In genomic region chr2:109275120-109276040, GRCh38 we compare ENCODE assay signal across 11 cellular contexts.
DNase-seq lines count a peak whose midpoint lies in the region; ATAC-seq and TF ChIP-seq lines count a peak whose summit lies in the region.
"Had no signal": no experiment of that assay in that cellular context is flagged by ENCODE, and none has a peak within 500 bp of the region (broad histone marks: within the 10 kb centered on the region; RNA-seq: fewer than 3 reads in every experiment).

No MANE protein-coding gene starts in this region.

- H3K27ac ChIP-seq in PC-9 = no peak overlapping the region
- H3K27ac ChIP-seq in Karpas-422 (ENCODE audit: low read length) = no peak overlapping the region

- peak; percentile 58 to 60 for ATAC-seq in natural killer cell treated with Interleukin-12 subunit alpha and Interleukin-12 subunit beta and Interleukin-15 and Interleukin-18, amount 100 ng/mL, for 72 hours
- no peak for ATAC-seq in HG03520 (IDR thresholded peaks at IDR 0.05; ENCODE audit: unreplicated experiment)

- peaks cover 4% of the 10 kb centered on the region; the same call in 1 of the 2 replicates for H3F3A ChIP-seq in PC-9 (ENCODE audit: insufficient read depth, low read depth)

- DNase-seq in GF-D8 (lab: John Stamatoyannopoulos, UW) (peak; percentile 34), NCI-H2029 (lab: John Stamatoyannopoulos, UW) (peak; percentile 90), SKM-1 treated with dmso at 0.1 percent for 144 hours (lab: John Stamatoyannopoulos, UW; ENCODE audit: unreplicated experiment) (peak; percentile 84), head of caudate nucleus (no peak), PC-9 (no peak), Karpas-422 (no peak)
- DNase-seq in natural killer cell treated with Interleukin-12 subunit alpha and Interleukin-12 subunit beta and Interleukin-15 and Interleukin-18, amount 100 ng/mL, for 72 hours (ENCODE audit: low spot score) = no peak
- DNase-seq: activated T-cell treated with anti-CD3 and anti-CD28 coated beads, Interleukin-2, amount 50 U/mL, for 24 hours; Calu3; foreskin fibroblast had no signal

- H3K4me1 Mint-ChIP-seq in natural killer cell treated with Interleukin-12 subunit alpha and Interleukin-12 subunit beta and Interleukin-15 and Interleukin-18, amount 100 ng/mL, for 72 hours (ENCODE audit: low read depth in 2 of 2) = peaks cover 0 to 9% of the 10 kb centered on the region in 2 donors

- H3K4me3 ChIP-seq in PC-9 (no peak overlapping the region), Karpas-422 (ENCODE audit: low read length) (no peak overlapping the region)

- H3K79me2 ChIP-seq in PC-9 (ENCODE audit: low read depth) = 0 out of 2 replicates have a peak, but pooled peaks cover 14% of the 10 kb centered on the region
- H3K79me2 ChIP-seq in Karpas-422 (ENCODE audit: low read length) = no peaks in the 10 kb centered on the region

- H3K4me2 ChIP-seq in PC-9 (no peak overlapping the region), Karpas-422 (ENCODE audit: low read depth, low read length, poor library complexity, severe bottlenecking) (no peak overlapping the region)

- H3K27me3 Mint-ChIP-seq in natural killer cell treated with Interleukin-12 subunit alpha and Interleukin-12 subunit beta and Interleukin-15 and Interleukin-18, amount 100 ng/mL, for 72 hours = no peaks in the 10 kb centered on the region
- H3K27me3 Mint-ChIP-seq: activated T-cell treated with anti-CD3 and anti-CD28 coated beads, Interleukin-2, amount 50 U/mL, for 24 hours had no signal

- intact Hi-C loops in head of caudate nucleus (cut with DNase I) (no loop called here), PC-9 (cut with micrococcal nuclease; ENCODE audit: unreplicated experiment) (no loop called here)

- H3K27ac Mint-ChIP-seq in natural killer cell treated with Interleukin-12 subunit alpha and Interleukin-12 subunit beta and Interleukin-15 and Interleukin-18, amount 100 ng/mL, for 72 hours = no peak overlapping the region
- H3K27ac Mint-ChIP-seq: activated T-cell treated with anti-CD3 and anti-CD28 coated beads, Interleukin-2, amount 50 U/mL, for 24 hours had no signal

- H3K36me3 ChIP-seq in PC-9 (ENCODE audit: low read depth) = no peaks in the 10 kb centered on the region
- H3K36me3 ChIP-seq in Karpas-422 (ENCODE audit: insufficient read depth, low read length) = no peaks in the 10 kb centered on the region

- H2AFZ ChIP-seq in PC-9 = no peak overlapping the region
- no peak overlapping the region for H2AFZ ChIP-seq in Karpas-422 (ENCODE audit: low read length)

- no peaks in the 10 kb centered on the region for H3K36me3 Mint-ChIP-seq in natural killer cell treated with Interleukin-12 subunit alpha and Interleukin-12 subunit beta and Interleukin-15 and Interleukin-18, amount 100 ng/mL, for 72 hours

- no peaks in the 10 kb centered on the region for H3K9me3 Mint-ChIP-seq in natural killer cell treated with Interleukin-12 subunit alpha and Interleukin-12 subunit beta and Interleukin-15 and Interleukin-18, amount 100 ng/mL, for 72 hours
- H3K9me3 Mint-ChIP-seq: activated T-cell treated with anti-CD3 and anti-CD28 coated beads, Interleukin-2, amount 50 U/mL, for 24 hours had no signal

- no peak overlapping the region for H3K4me3 Mint-ChIP-seq in natural killer cell treated with Interleukin-12 subunit alpha and Interleukin-12 subunit beta and Interleukin-15 and Interleukin-18, amount 100 ng/mL, for 72 hours
- H3K4me3 Mint-ChIP-seq: activated T-cell treated with anti-CD3 and anti-CD28 coated beads, Interleukin-2, amount 50 U/mL, for 24 hours had no signal

- H3K9me3 ChIP-seq in PC-9 (ENCODE audit: insufficient read depth, low read depth) = no peaks in the 10 kb centered on the region
- H3K9me3 ChIP-seq in Karpas-422 (ENCODE audit: low read length) = no peaks in the 10 kb centered on the region

- no peaks in the 10 kb centered on the region; the same call in 1 of the 2 replicates for H3K9me2 ChIP-seq in PC-9 (ENCODE audit: insufficient read depth)
- H3K9me2 ChIP-seq in Karpas-422 (replicated peaks; ENCODE audit: insufficient read depth, low read length) = no peaks in the 10 kb centered on the region

- H3K4me1 ChIP-seq in PC-9 (replicated peaks; ENCODE audit: insufficient read depth) (peaks cover 22% of the 10 kb centered on the region), Karpas-422 (ENCODE audit: low read length) (no peaks in the 10 kb centered on the region)

- H4K20me1 ChIP-seq in PC-9 (ENCODE audit: insufficient read depth) (no peaks in the 10 kb centered on the region), Karpas-422 (ENCODE audit: insufficient read depth, low read depth, low read length) (no peaks in the 10 kb centered on the region)

- H3K27me3 ChIP-seq in PC-9 (ENCODE audit: insufficient read depth, low read depth) (no peaks in the 10 kb centered on the region), Karpas-422 (ENCODE audit: low read length) (no peaks in the 10 kb centered on the region)

- TF ChIP-seq CTCF in PC-9 (conservative IDR thresholded peaks at IDR 0.05) = no peak

- no TSS peak for BruUV-seq in PC-9 (replicated peaks; lab: Mats Ljungman, UMichigan)

- no peak overlapping the region for H3K9ac ChIP-seq in Karpas-422 (ENCODE audit: low read length)

- CTCF ChIA-PET in PC-9 (lab: Charles Lee) = no interaction called here

- POLR2A ChIA-PET in PC-9 (lab: Charles Lee; ENCODE audit: unreplicated experiment) = no interaction called here

Comparison
In these comparisons a context has a peak if more than half of its experiments do, and no peak if none do; other contexts are left out.
1. DNase-seq: peak in GF-D8 (single experiment), NCI-H2029 (single experiment) and SKM-1 treated with dmso at 0.1 percent for 144 hours (single experiment); none in natural killer cell treated with Interleukin-12 subunit alpha and Interleukin-12 subunit beta and Interleukin-15 and Interleukin-18, amount 100 ng/mL, for 72 hours (single experiment), head of caudate nucleus (0 of 42), PC-9 (0 of 2) and Karpas-422 (single experiment).